Comparison of ENCODE assay signal across 25 cellular contexts in genomic region chr9:79616013-79616412, GRCh38. TPM values are rescaled to one million over a fixed set of nuclear protein-coding genes. Genes with fewer than 3 reads are reported as not detected.
DNase-seq lines count a peak whose midpoint lies in the region; ATAC-seq, FAIRE-seq and TF ChIP-seq lines count a peak whose summit lies in the region.
"Had no signal": no experiment of that assay in that cellular context is flagged by ENCODE, and none has a peak within 500 bp of the region (broad histone marks: within the 10 kb centered on the region; RNA-seq: fewer than 3 reads in every experiment).

No MANE protein-coding gene starts in this region.

- no peaks in the 10 kb centered on the region for H3K9me3 Mint-ChIP-seq in astrocyte (ENCODE audit: unreplicated experiment)
- peaks cover 2% of the 10 kb centered on the region for H3K9me3 Mint-ChIP-seq in neural progenitor cell
- H3K9me3 Mint-ChIP-seq in activated CD4-positive, alpha-beta T cell treated with anti-CD3 and anti-CD28 coated beads for 36 hours (ENCODE audit: low read depth): no peaks in the 10 kb centered on the region
- H3K9me3 Mint-ChIP-seq: natural killer cell, type B pancreatic cell had no signal

- H2BK15ac ChIP-seq in IMR-90 (ENCODE audit: low read depth, low read length): 0 out of 3 replicates have a peak overlapping the region, but pooled peaks have one; percentile 23

- peaks cover 56 to 76% of the 10 kb centered on the region in 2 experiments for H3K79me1 ChIP-seq in IMR-90 (ENCODE audit: low read depth in 1 of 2, low read length in 2 of 2)

- peaks cover 16% of the 10 kb centered on the region for H3F3A ChIP-seq in neural progenitor cell (ENCODE audit: low read depth)

- H3K4me1 ChIP-seq in IMR-90 (ENCODE audit: control insufficient read depth, insufficient read depth, low read length) (peaks cover 10% of the 10 kb centered on the region), astrocyte (ENCODE audit: insufficient read depth, low read length) (peaks cover 16% of the 10 kb centered on the region), neural progenitor cell (peaks cover 88% of the 10 kb centered on the region)

- H3K27me3 Mint-ChIP-seq in astrocyte (ENCODE audit: low read depth, unreplicated experiment): no peaks in the 10 kb centered on the region
- H3K27me3 Mint-ChIP-seq in neural progenitor cell (ENCODE audit: insufficient read depth, low read depth): no peaks in the 10 kb centered on the region
- H3K27me3 Mint-ChIP-seq in activated CD4-positive, alpha-beta T cell treated with anti-CD3 and anti-CD28 coated beads for 36 hours: no peaks in the 10 kb centered on the region
- H3K27me3 Mint-ChIP-seq: B cell; stimulated activated naive CD8-positive, alpha-beta T cell treated with anti-CD3 and anti-CD28 coated beads, Interleukin-15, amount 100 ng/mL, for 72 hours; T-helper 17 cell had no signal

- 0 out of 4 replicates have a peak overlapping the region, but pooled peaks of 1 of the 2 experiments have one; percentile 26 for H4K8ac ChIP-seq in IMR-90 (ENCODE audit: low read depth in 2 of 2, low read length in 2 of 2)

- intact Hi-C loops in IMR-90 (cut with micrococcal nuclease): no loop called here
- intact Hi-C loops in activated CD4-positive, alpha-beta T cell treated with anti-CD3 and anti-CD28 coated beads for 36 hours (cut with DNase I, micrococcal nuclease): no loop called here

- no peak overlapping the region for H3K4me2 ChIP-seq in IMR-90 (ENCODE audit: low read depth, low read length)
- peak overlapping the region; percentile 4 for H3K4me2 ChIP-seq in astrocyte (ENCODE audit: low read length)
- H3K4me2 ChIP-seq in neural progenitor cell: peak overlapping the region; percentile 21
- H3K4me2 ChIP-seq: hepatocyte had no signal

- no peak overlapping the region; the same call in 1 of the 2 replicates for H3K23ac ChIP-seq in IMR-90 (ENCODE audit: low read depth, low read length)

- dilution Hi-C loops in IMR-90 (cut with HindIII; ENCODE audit: low sequenced_read_pairs, unreplicated experiment): no loop called here

- H3K4me3 ChIP-seq in IMR-90 (ENCODE audit: insufficient read depth, low read depth, low read length) (no peak overlapping the region), astrocyte (ENCODE audit: insufficient read depth, low read depth, low read length) (no peak overlapping the region), neural progenitor cell (no peak overlapping the region)
- H3K4me3 ChIP-seq: hepatocyte had no signal

- no peak for FAIRE-seq in astrocyte (lab: Jason Lieb, UNC)
- FAIRE-seq: islet of Langerhans had no signal

- H4K91ac ChIP-seq in IMR-90 (ENCODE audit: insufficient read depth, low read depth, low read length): no peak overlapping the region

- DNase-seq in CD1c-positive myeloid dendritic cell (ENCODE audit: extremely low spot score): peak; percentile 26
- peak; percentile 49 for DNase-seq in IMR-90
- no peak for DNase-seq in astrocyte (ENCODE audit: low read depth)
- no peak for DNase-seq in neural progenitor cell (ENCODE audit: low spot score)
- DNase-seq in foreskin melanocyte: no peak
- DNase-seq in activated CD4-positive, alpha-beta T cell treated with anti-CD3 and anti-CD28 coated beads for 36 hours: no peak
- DNase-seq: activated CD4-positive, alpha-beta T cell treated with anti-CD3 and anti-CD28 coated beads, Interleukin-2, amount 50 U/mL, for 48 hours; activated naive CD4-positive, alpha-beta T cell; activated T-cell treated with anti-CD3 and anti-CD28 coated beads for 4 hours; anterior cingulate cortex; GDM1; natural killer cell; NCI-H2029; NCI-H446 treated with DMSO at 0.1 percent for 48 hours; SHP77; stimulated activated CD4-positive, alpha-beta T cell treated with anti-CD3 and anti-CD28 coated beads, Interleukin-2, amount 100 ng/mL, for 48 hours; stimulated activated naive CD8-positive, alpha-beta T cell treated with anti-CD3 and anti-CD28 coated beads, Interleukin-15, amount 100 ng/mL, for 72 hours; T-helper 17 cell had no signal

- in situ Hi-C loops in IMR-90 (cut with MboI; ENCODE audit: low sequenced_read_pairs): no loop called here

- 0 out of 2 replicates have a peak, but pooled peaks have one; percentile 28 for ATAC-seq in IMR-90 (ENCODE audit: low read depth)
- no peak for ATAC-seq in GM19035 (IDR thresholded peaks at IDR 0.05; ENCODE audit: unreplicated experiment)
- no peak for ATAC-seq in GM18520 (IDR thresholded peaks at IDR 0.05; ENCODE audit: unreplicated experiment)
- ATAC-seq in activated CD4-positive, alpha-beta T cell treated with anti-CD3 and anti-CD28 coated beads for 36 hours: no peak
- ATAC-seq: HCT116; natural killer cell; stimulated activated naive CD8-positive, alpha-beta T cell treated with anti-CD3 and anti-CD28 coated beads, Interleukin-15, amount 100 ng/mL, for 72 hours; T-helper 17 cell had no signal

- H4K5ac ChIP-seq in IMR-90 (ENCODE audit: low read depth, low read length): no peak overlapping the region

- H4K20me1 ChIP-seq in IMR-90 (ENCODE audit: insufficient read depth, low read length) (peaks cover 4% of the 10 kb centered on the region), astrocyte (ENCODE audit: insufficient read depth, low read length) (peaks cover 33% of the 10 kb centered on the region), neural progenitor cell (ENCODE audit: low read depth) (peaks cover 98% of the 10 kb centered on the region)

- TF ChIP-seq CTCF in IMR-90 (conservative IDR thresholded peaks at IDR 0.05; ENCODE audit: low read depth, low read length) (no peak), astrocyte (IDR thresholded peaks at IDR 0.05; ENCODE audit: insufficient read depth, low read depth, low read length) (no peak), neural progenitor cell (IDR thresholded peaks at IDR 0.05) (no peak)

- BruUV-seq in IMR-90 (replicated peaks; lab: Mats Ljungman, UMichigan): no TSS peak

- TF ChIP-seq RAD21 in IMR-90 (IDR thresholded peaks at IDR 0.05; ENCODE audit: low read length): no peak

- POLR2A ChIA-PET in IMR-90 (lab: Charles Lee; ENCODE audit: unreplicated experiment): no interaction called here
- POLR2A ChIA-PET in activated CD4-positive, alpha-beta T cell treated with anti-CD3 and anti-CD28 coated beads for 36 hours (lab: Charles Lee): no interaction called here

- CTCF ChIA-PET in IMR-90 (lab: Yijun Ruan, JAX): interaction anchor here (0.9 to 1.4 kb wide), 2 partner anchors 17 to 42 kb away, joined by 3 to 5 read pairs; no protein-coding TSS in a partner anchor
- CTCF ChIA-PET in activated CD4-positive, alpha-beta T cell treated with anti-CD3 and anti-CD28 coated beads for 36 hours (lab: Charles Lee): interaction anchor here (0.6 to 2.0 kb wide), 2 partner anchors 12 to 36 kb away, joined by 3 to 7 read pairs; no protein-coding TSS in a partner anchor

- H2AK5ac ChIP-seq in IMR-90 (ENCODE audit: low read depth, low read length): peak overlapping the region; percentile 5; the same call in 1 of the 2 replicates

- H3K9me1 ChIP-seq in IMR-90 (ENCODE audit: insufficient read depth, low read length): peaks cover 14% of the 10 kb centered on the region

- H3K9me3 ChIP-seq in IMR-90 (ENCODE audit: control insufficient read depth, insufficient read depth, low read length) (no peaks in the 10 kb centered on the region), astrocyte (ENCODE audit: insufficient read depth, low read depth, low read length) (no peaks in the 10 kb centered on the region), neural progenitor cell (ENCODE audit: low read depth) (no peaks in the 10 kb centered on the region)

- H2AFZ ChIP-seq in IMR-90 (replicated peaks; ENCODE audit: low read length, poor library complexity) (no peak overlapping the region), astrocyte (ENCODE audit: low read depth, low read length) (no peak overlapping the region), neural progenitor cell (replicated peaks) (no peak overlapping the region)
- H2AFZ ChIP-seq: hepatocyte had no signal

- H3K27me3 ChIP-seq in IMR-90 (ENCODE audit: control insufficient read depth, insufficient read depth, low read length): no peaks in the 10 kb centered on the region
- no peaks in the 10 kb centered on the region for H3K27me3 ChIP-seq in astrocyte (ENCODE audit: insufficient read depth, low read length)
- no peaks in the 10 kb centered on the region for H3K27me3 ChIP-seq in neural progenitor cell
- H3K27me3 ChIP-seq: hepatocyte had no signal

- peak overlapping the region; percentile 33; the same call in 1 of the 2 replicates for H3K14ac ChIP-seq in IMR-90 (replicated peaks; ENCODE audit: low read depth, low read length)

- peak overlapping the region; percentile 34 for H2BK5ac ChIP-seq in IMR-90 (ENCODE audit: low read depth, low read length, poor library complexity, severe bottlenecking)

- peaks cover 83% of the 10 kb centered on the region for H3K79me2 ChIP-seq in astrocyte (ENCODE audit: insufficient read depth, low read length)
- peaks cover 99% of the 10 kb centered on the region for H3K79me2 ChIP-seq in neural progenitor cell (ENCODE audit: low read depth)

- no peak overlapping the region for H2AK9ac ChIP-seq in IMR-90 (replicated peaks; ENCODE audit: low read depth, low read length, poor library complexity)

- peak overlapping the region; percentile 24; the same call in 1 of the 2 replicates for H3K4ac ChIP-seq in IMR-90 (ENCODE audit: low read depth, low read length)

- peaks cover 2% of the 10 kb centered on the region for H3K36me3 Mint-ChIP-seq in astrocyte (ENCODE audit: low read depth, unreplicated experiment)
- peaks cover 53% of the 10 kb centered on the region for H3K36me3 Mint-ChIP-seq in neural progenitor cell
- H3K36me3 Mint-ChIP-seq in activated CD4-positive, alpha-beta T cell treated with anti-CD3 and anti-CD28 coated beads for 36 hours (ENCODE audit: low read depth): no peaks in the 10 kb centered on the region
- H3K36me3 Mint-ChIP-seq: natural killer cell had no signal

- WGBS in IMR-90 (ENCODE audit: extremely low coverage in 2 of 2, insufficient read length in 1 of 2), 2 experiments: 33% methylated on average over 1 of the region's 4 CpGs; no CpG with 5 or more reads in 1 of the 2 experiments

- H2BK20ac ChIP-seq in IMR-90 (ENCODE audit: low read depth, low read length): no peak overlapping the region

- H2BK120ac ChIP-seq in IMR-90 (ENCODE audit: low read depth, low read length): peak overlapping the region; percentile 39; the same call in 1 of the 2 replicates

- TF ChIP-seq POLR2A in IMR-90 (IDR thresholded peaks at IDR 0.05; ENCODE audit: low read depth, low read length): no peak

- H3K4me3 Mint-ChIP-seq in astrocyte (ENCODE audit: unreplicated experiment) (no peak overlapping the region), neural progenitor cell (no peak overlapping the region)
- no peak overlapping the region for H3K4me3 Mint-ChIP-seq in activated CD4-positive, alpha-beta T cell treated with anti-CD3 and anti-CD28 coated beads for 36 hours
- H3K4me3 Mint-ChIP-seq: B cell; natural killer cell; stimulated activated naive CD8-positive, alpha-beta T cell treated with anti-CD3 and anti-CD28 coated beads, Interleukin-15, amount 100 ng/mL, for 72 hours; T-helper 17 cell; type B pancreatic cell had no signal

- H3K27ac Mint-ChIP-seq in astrocyte (ENCODE audit: unreplicated experiment) (no peak overlapping the region), neural progenitor cell (no peak overlapping the region)
- no peak overlapping the region for H3K27ac Mint-ChIP-seq in activated CD4-positive, alpha-beta T cell treated with anti-CD3 and anti-CD28 coated beads for 36 hours
- H3K27ac Mint-ChIP-seq: B cell, T-helper 17 cell, type B pancreatic cell had no signal

- H3K18ac ChIP-seq in IMR-90 (ENCODE audit: low read depth, low read length): no peak overlapping the region; the same call in 1 of the 2 replicates

- H3K9ac ChIP-seq in IMR-90 (ENCODE audit: low read depth, low read length) (no peak overlapping the region), astrocyte (ENCODE audit: low read length) (no peak overlapping the region), neural progenitor cell (no peak overlapping the region)

- no peak overlapping the region for H3K56ac ChIP-seq in IMR-90 (ENCODE audit: extremely low read depth, insufficient read depth, low read length)

- H3K4me1 Mint-ChIP-seq in astrocyte (ENCODE audit: low read depth, unreplicated experiment) (peaks cover 42% of the 10 kb centered on the region), neural progenitor cell (peaks cover 62% of the 10 kb centered on the region)
- peaks cover 45% of the 10 kb centered on the region for H3K4me1 Mint-ChIP-seq in activated CD4-positive, alpha-beta T cell treated with anti-CD3 and anti-CD28 coated beads for 36 hours

- peaks cover 1% of the 10 kb centered on the region; the same call in 1 of the 2 replicates for H3K36me3 ChIP-seq in IMR-90 (ENCODE audit: control insufficient read depth, insufficient read depth, low read length)
- no peaks in the 10 kb centered on the region for H3K36me3 ChIP-seq in astrocyte (ENCODE audit: insufficient read depth, low read length)
- peaks cover 7% of the 10 kb centered on the region for H3K36me3 ChIP-seq in neural progenitor cell

- H3K27ac ChIP-seq in IMR-90 (ENCODE audit: insufficient read depth, low read length): no peak overlapping the region
- H3K27ac ChIP-seq in astrocyte (ENCODE audit: low read depth, low read length): no peak overlapping the region
- peak overlapping the region; percentile 27 for H3K27ac ChIP-seq in neural progenitor cell
- H3K27ac ChIP-seq: hepatocyte had no signal

RNA-seq across cellular contexts. Expression of gene TLE4, which starts 44.2 kb away (rescaled TPM):
- total RNA-seq in IMR-90 (2012; rRNA removed): 76.9 and 78.1 TPM in 2 replicates
- 68.0 and 69.3 TPM in 2 replicates for polyA plus RNA-seq in IMR-90 (2012; rRNA removed)
- polyA plus RNA-seq in IMR-90 (2012; cell fraction: cytosol; rRNA removed): 39.6 and 53.9 TPM in 2 replicates
- polyA plus RNA-seq in IMR-90 (2012; cell fraction: nucleus; rRNA removed; ENCODE audit: low replicate concordance): 105 and 128 TPM in 2 replicates
- 96.3 and 98.5 TPM in 2 replicates for total RNA-seq in astrocyte
- 236 and 265 TPM in 2 replicates for total RNA-seq in neural progenitor cell (ENCODE audit: low replicate concordance)
- 10 to 100 TPM; 11.8 to 15.5 TPM for total RNA-seq in activated CD4-positive, alpha-beta T cell treated with anti-CD3 and anti-CD28 coated beads for 36 hours

Comparison
In these comparisons a context has a peak if more than half of its experiments do, and no peak if none do; other contexts are left out.
1. DNase-seq: peak in CD1c-positive myeloid dendritic cell (single experiment) and IMR-90 (single experiment); none in astrocyte (single experiment), neural progenitor cell (single experiment), foreskin melanocyte (single experiment) and activated CD4-positive, alpha-beta T cell treated with anti-CD3 and anti-CD28 coated beads for 36 hours (single experiment).